Comparison of ENCODE assay signal across 13 cellular contexts in genomic region chr7:99111591-99111990, GRCh38. TPM values are rescaled to one million over a fixed set of nuclear protein-coding genes. Genes with fewer than 3 reads are reported as not detected.
DNase-seq lines count a peak whose midpoint lies in the region; ATAC-seq, FAIRE-seq and TF ChIP-seq lines count a peak whose summit lies in the region.
"Had no signal": no experiment of that assay in that cellular context is flagged by ENCODE, and none has a peak within 500 bp of the region (broad histone marks: within the 10 kb centered on the region; RNA-seq: fewer than 3 reads in every experiment).

No MANE protein-coding gene starts in this region.

- intact Hi-C loops in Caco-2 (cut with micrococcal nuclease; ENCODE audit: unreplicated experiment), result no loop called here
- intact Hi-C loops in Right ventricle myocardium inferior (cut with DNase I), result no loop called here

- POLR2A ChIA-PET in A549 (lab: Yijun Ruan, JAX) (interaction anchor here (0.6 kb wide), 1 partner anchor 12 kb away, joined by 7 read pairs; no protein-coding TSS in a partner anchor), Caco-2 (lab: Charles Lee) (no interaction called here)

- peaks cover 3% of the 10 kb centered on the region; the same call in 1 of the 2 replicates for H3K36me3 ChIP-seq in Karpas-422 (ENCODE audit: insufficient read depth, low read length)
- no peaks in the 10 kb centered on the region for H3K36me3 ChIP-seq in Caco-2 (ENCODE audit: control insufficient read depth, insufficient read depth, low read length)
- H3K36me3 ChIP-seq: prostate gland, WERI-Rb-1 had no signal

- no peak for TF ChIP-seq POLR2A in A549 (IDR thresholded peaks at IDR 0.05; ENCODE audit: low read length)

- H3K36me3 Mint-ChIP-seq in immature natural killer cell (peaks cover 3 to 6% (median 4%) of the 10 kb centered on the region in 3 donors), Caco-2 (ENCODE audit: insufficient read depth, unreplicated experiment) (no peaks in the 10 kb centered on the region)

- peak overlapping the region in 4 of 6 donors; percentile 15 to 74 (median 38) for H3K27ac Mint-ChIP-seq in immature natural killer cell
- H3K27ac Mint-ChIP-seq in Caco-2 (ENCODE audit: unreplicated experiment), result no peak overlapping the region
- H3K27ac Mint-ChIP-seq: activated naive CD4-positive, alpha-beta T cell treated with anti-CD3 and anti-CD28 coated beads for 36 hours had no signal

- H3K9me3 Mint-ChIP-seq in immature natural killer cell (no peaks in the 10 kb centered on the region), Caco-2 (ENCODE audit: unreplicated experiment) (peaks cover 10% of the 10 kb centered on the region)

- H3K79me2 ChIP-seq in Karpas-422 (ENCODE audit: low read length), result peaks cover 97% of the 10 kb centered on the region

- ATAC-seq in A549, result peak in 1 of 2 experiments; percentile 8; a peak in 2 of 6 replicates
- peak; percentile 19 for ATAC-seq in GM19467 (IDR thresholded peaks at IDR 0.05; ENCODE audit: unreplicated experiment)
- no peak for ATAC-seq in stimulated activated naive CD8-positive, alpha-beta T cell treated with anti-CD3 and anti-CD28 coated beads, Interleukin-15, Interleukin-2, amounts not matched to agents 100 U/mL and 50 U/mL, for 24 hours
- ATAC-seq in Right ventricle myocardium inferior, result no peak

- CTCF ChIA-PET in A549 (lab: Yijun Ruan, JAX) (interaction anchor here (1.1 to 2.4 kb wide), 8 partner anchors 9 to 202 kb away, joined by 3 to 11 read pairs (median 3); no protein-coding TSS in a partner anchor), Caco-2 (lab: Charles Lee) (no interaction called here)

- no peak overlapping the region for H3K9ac ChIP-seq in Karpas-422 (ENCODE audit: low read length)

- no peak for TF ChIP-seq EP300 in A549 (IDR thresholded peaks at IDR 0.05)

- TF ChIP-seq CTCF in A549 (IDR thresholded peaks at IDR 0.05) (no peak), Caco-2 (IDR thresholded peaks at IDR 0.05; ENCODE audit: insufficient read depth in 1 of 2, low read depth in 1 of 2, low read length in 1 of 2, severe bottlenecking in 1 of 2, unreplicated experiment in 1 of 2) (no peak)

- H3K9me3 ChIP-seq in A549 (no peaks in the 10 kb centered on the region; the same call in 2 of the 3 replicates), Karpas-422 (ENCODE audit: low read length) (no peaks in the 10 kb centered on the region), Caco-2 (no peaks in the 10 kb centered on the region)
- H3K9me3 ChIP-seq: prostate gland had no signal

- no peak for TF ChIP-seq RAD21 in A549 (conservative IDR thresholded peaks at IDR 0.05 in 1 of 2, IDR thresholded peaks at IDR 0.05 in 1 of 2)

- H4K20me1 ChIP-seq in Karpas-422 (ENCODE audit: insufficient read depth, low read depth, low read length), result peaks cover 4% of the 10 kb centered on the region; the same call in 1 of the 2 replicates

- no peaks in the 10 kb centered on the region for H3K9me2 ChIP-seq in Karpas-422 (replicated peaks; ENCODE audit: insufficient read depth, low read length)

- no peak overlapping the region for H3K4me3 Mint-ChIP-seq in immature natural killer cell
- H3K4me3 Mint-ChIP-seq in Caco-2 (ENCODE audit: unreplicated experiment), result no peak overlapping the region
- H3K4me3 Mint-ChIP-seq: activated naive CD4-positive, alpha-beta T cell treated with anti-CD3 and anti-CD28 coated beads for 36 hours had no signal

- H3K27me3 ChIP-seq in Karpas-422 (ENCODE audit: low read length) (no peaks in the 10 kb centered on the region), Caco-2 (replicated peaks; ENCODE audit: control insufficient read depth, insufficient read depth, low read length) (no peaks in the 10 kb centered on the region)

- DNase-seq in A549 (ENCODE audit: low read depth in 1 of 2, low spot score in 1 of 2) (no peak), Karpas-422 (no peak), immature natural killer cell (no peak), NCI-H146 (lab: John Stamatoyannopoulos, UW) (no peak), Caco-2 (no peak), Right ventricle myocardium inferior (ENCODE audit: missing footprints) (no peak)
- DNase-seq in stimulated activated naive CD8-positive, alpha-beta T cell treated with anti-CD3 and anti-CD28 coated beads, Interleukin-15, Interleukin-2, amounts not matched to agents 100 U/mL and 50 U/mL, for 24 hours, result no peak
- DNase-seq: MV-4-11, WERI-Rb-1 had no signal

- peak overlapping the region; percentile 55 for H3K4me2 ChIP-seq in A549
- H3K4me2 ChIP-seq in Karpas-422 (ENCODE audit: low read depth, low read length, poor library complexity, severe bottlenecking), result peak overlapping the region; percentile 59

- H3K27me3 Mint-ChIP-seq in immature natural killer cell (ENCODE audit: low read depth in 3 of 3) (peaks cover 0 to 3% (median 3%) of the 10 kb centered on the region in 3 donors), Caco-2 (ENCODE audit: insufficient read depth, unreplicated experiment) (no peaks in the 10 kb centered on the region)

- H3K4me1 Mint-ChIP-seq in immature natural killer cell, result peaks cover 63 to 87% of the 10 kb centered on the region in 2 donors
- H3K4me1 Mint-ChIP-seq in Caco-2 (ENCODE audit: low read depth, unreplicated experiment), result peaks cover 29% of the 10 kb centered on the region

- H2AFZ ChIP-seq in Karpas-422 (ENCODE audit: low read length), result no peak overlapping the region

- no peak for FAIRE-seq in A549 (lab: Jason Lieb, UNC)
- FAIRE-seq: islet of Langerhans had no signal

- H3K4me1 ChIP-seq in A549, result peaks cover 63% of the 10 kb centered on the region
- peaks cover 91% of the 10 kb centered on the region for H3K4me1 ChIP-seq in Karpas-422 (ENCODE audit: low read length)
- H3K4me1 ChIP-seq in Caco-2, result peaks cover 44% of the 10 kb centered on the region

- no TSS peak for BruUV-seq in Caco-2 (replicated peaks; lab: Mats Ljungman, UMichigan)

- peak overlapping the region; percentile 39 to 47; a peak in 5 of 6 replicates for H3K27ac ChIP-seq in A549
- peak overlapping the region; percentile 62 for H3K27ac ChIP-seq in Karpas-422 (ENCODE audit: low read length)
- H3K27ac ChIP-seq: prostate gland, WERI-Rb-1 had no signal

- no peak overlapping the region for H3K4me3 ChIP-seq in A549
- no peak overlapping the region for H3K4me3 ChIP-seq in Karpas-422 (ENCODE audit: low read length)
- no peak overlapping the region for H3K4me3 ChIP-seq in Caco-2 (ENCODE audit: low read depth, low read length)
- H3K4me3 ChIP-seq: prostate gland had no signal

TF ChIP-seq in A549, 52 proteins besides CTCF, POLR2A, EP300 and RAD21:
- TF ChIP-seq ELK1 (IDR thresholded peaks at IDR 0.05; ENCODE audit: low read depth, low read length) (no peak), RFX5 (IDR thresholded peaks at IDR 0.05) (no peak), RARB (CRISPR knock-in tag; IDR thresholded peaks at IDR 0.05) (no peak), ZSCAN20 (CRISPR knock-in tag; IDR thresholded peaks at IDR 0.05) (no peak), FOSL2 (IDR thresholded peaks at IDR 0.05) (no peak), FOSL2 (CRISPR knock-in tag; IDR thresholded peaks at IDR 0.05) (no peak), CEBPB (IDR thresholded peaks at IDR 0.05) (no peak)

RNA-seq across cellular contexts. Expression of gene SMURF1, which starts 32.3 kb away (rescaled TPM):
- polyA plus RNA-seq in A549 (2011; rRNA removed) (21.5 and 22.1 TPM in 2 replicates), A549 (2017; fragmentation: RNase III; extraction: RNeasy Plus Mini Kit Qiagen cat#74134 plus additional on column Dnase treatment) (13.3 to 15.4 TPM (median 13.8 TPM) in 3 replicates), immature natural killer cell (1 to 10 TPM in 2 of 3 donors, under 1 TPM in 1; 0.93 to 2.0 (median 1.2) TPM)
- 8.6 and 10.8 TPM in 2 replicates for polyA plus RNA-seq in A549 (2012; cell fraction: cytosol; rRNA removed)
- 23.9 and 34.3 TPM in 2 replicates for polyA plus RNA-seq in A549 (2012; cell fraction: nucleus; rRNA removed)
- 20.1 and 20.5 TPM in 2 replicates for polyA minus RNA-seq in A549 (2011; rRNA and poly(A)+ RNA removed)
- 16.7 and 22.6 TPM in 2 replicates for total RNA-seq in Karpas-422 (2014; rRNA removed; shearing (Covaris generic); ENCODE audit: low replicate concordance)
- total RNA-seq in Caco-2 (2022) (22.5 and 23.0 TPM in 2 replicates), Right ventricle myocardium inferior (9.6 TPM)
